ENCODE assay signal across 1 cellular context in genomic region chr9:35835216-35835604, GRCh38.
TF ChIP-seq lines count a peak whose summit lies in the region.

No MANE protein-coding gene starts in this region.

TF ChIP-seq in IMR-90, 13 proteins besides CTCF, POLR2A, EP300 and RAD21:
- no peak for TF ChIP-seq MAZ (IDR thresholded peaks at IDR 0.05; ENCODE audit: borderline replicate concordance, low read depth, low read length)
- TF ChIP-seq RCOR1 (IDR thresholded peaks at IDR 0.05; ENCODE audit: insufficient replicate concordance, low read length) = no peak
- no peak for TF ChIP-seq CEBPB (IDR thresholded peaks at IDR 0.05; ENCODE audit: low read depth, low read length)
- TF ChIP-seq BHLHE40 (IDR thresholded peaks at IDR 0.05; ENCODE audit: low read depth, low read length) = no peak
